In the genomic region with DNA sequence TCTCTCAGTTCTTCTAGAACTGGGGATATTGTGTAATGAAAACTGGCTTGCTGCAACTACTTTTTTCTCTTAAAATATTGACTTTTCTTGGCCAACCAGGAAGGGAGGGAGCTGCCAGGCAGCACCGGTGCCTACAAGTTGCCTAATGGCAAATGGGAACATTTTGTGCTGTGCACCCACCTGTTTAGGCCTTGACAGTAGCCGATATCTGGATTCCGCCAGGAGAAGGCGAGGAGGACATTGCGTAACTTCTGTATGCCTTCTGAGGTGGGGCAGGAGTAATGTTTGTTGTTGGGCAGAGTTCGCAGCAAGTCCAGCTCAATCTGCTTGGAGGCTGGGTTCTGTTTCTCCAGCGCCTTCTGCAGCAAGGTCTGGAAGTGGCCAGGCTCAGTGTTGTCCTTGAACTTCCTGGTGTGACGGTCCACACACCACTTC, we compare ENCODE assay signal across 1 cellular context.
TF ChIP-seq lines count a peak whose summit lies in the region.

No MANE protein-coding gene starts in this region.

TF ChIP-seq in HepG2, 621 proteins besides CTCF, POLR2A, EP300 and RAD21 (continued from another document and continues in another):
- TF ChIP-seq TEAD2 (CRISPR knock-in tag; IDR thresholded peaks at IDR 0.05) (no peak), EED (CRISPR knock-in tag; IDR thresholded peaks at IDR 0.05) (no peak), ZNF326 (CRISPR knock-in tag; IDR thresholded peaks at IDR 0.05; ENCODE audit: borderline replicate concordance) (no peak), ZBTB20 (CRISPR knock-in tag; IDR thresholded peaks at IDR 0.05; ENCODE audit: borderline replicate concordance, low read depth) (no peak), ZNF33A (CRISPR knock-in tag; IDR thresholded peaks at IDR 0.05; ENCODE audit: borderline replicate concordance) (no peak), ZNF550 (CRISPR knock-in tag; IDR thresholded peaks at IDR 0.05; ENCODE audit: borderline replicate concordance) (no peak), KLF6 (CRISPR knock-in tag; IDR thresholded peaks at IDR 0.05) (no peak), ZBTB21 (CRISPR knock-in tag; IDR thresholded peaks at IDR 0.05) (no peak), ZNF605 (CRISPR knock-in tag; IDR thresholded peaks at IDR 0.05) (no peak), PHF21A (CRISPR knock-in tag; IDR thresholded peaks at IDR 0.05) (peak; percentile 79), ZNF282 (IDR thresholded peaks at IDR 0.05; ENCODE audit: partially characterized antibody) (no peak), SUZ12 (IDR thresholded peaks at IDR 0.05; ENCODE audit: low read depth, low read length) (no peak), ZBTB7B (CRISPR knock-in tag; IDR thresholded peaks at IDR 0.05) (0 out of 2 replicates have a peak, but pooled peaks have one; percentile 22), ZNF562 (CRISPR knock-in tag; IDR thresholded peaks at IDR 0.05; ENCODE audit: borderline replicate concordance) (no peak), HNF4G (IDR thresholded peaks at IDR 0.05; ENCODE audit: borderline replicate concordance, low read depth, low read length) (no peak), HNF4G (CRISPR knock-in tag; IDR thresholded peaks at IDR 0.05; ENCODE audit: borderline replicate concordance, low read depth) (no peak), ZNF879 (CRISPR knock-in tag; IDR thresholded peaks at IDR 0.05) (no peak), SMARCE1 (IDR thresholded peaks at IDR 0.05; ENCODE audit: borderline replicate concordance) (no peak), CENPT (CRISPR knock-in tag; IDR thresholded peaks at IDR 0.05; ENCODE audit: low read depth) (no peak), PITX1 (CRISPR knock-in tag; IDR thresholded peaks at IDR 0.05) (0 out of 2 replicates have a peak, but pooled peaks have one; percentile 42), ZNF12 (CRISPR knock-in tag; IDR thresholded peaks at IDR 0.05) (no peak), NR1H2 (CRISPR knock-in tag; IDR thresholded peaks at IDR 0.05; ENCODE audit: borderline replicate concordance, low read depth) (no peak), ZBTB1 (CRISPR knock-in tag; IDR thresholded peaks at IDR 0.05; ENCODE audit: borderline replicate concordance) (no peak), ZNF543 (CRISPR knock-in tag; IDR thresholded peaks at IDR 0.05) (no peak), SIX4 (CRISPR knock-in tag; IDR thresholded peaks at IDR 0.05) (no peak), KAT7 (CRISPR knock-in tag; IDR thresholded peaks at IDR 0.05; ENCODE audit: borderline replicate concordance) (no peak), FLYWCH1 (CRISPR knock-in tag; IDR thresholded peaks at IDR 0.05) (no peak), NFRKB (IDR thresholded peaks at IDR 0.05) (no peak)
- TF ChIP-seq, protein P1, sequence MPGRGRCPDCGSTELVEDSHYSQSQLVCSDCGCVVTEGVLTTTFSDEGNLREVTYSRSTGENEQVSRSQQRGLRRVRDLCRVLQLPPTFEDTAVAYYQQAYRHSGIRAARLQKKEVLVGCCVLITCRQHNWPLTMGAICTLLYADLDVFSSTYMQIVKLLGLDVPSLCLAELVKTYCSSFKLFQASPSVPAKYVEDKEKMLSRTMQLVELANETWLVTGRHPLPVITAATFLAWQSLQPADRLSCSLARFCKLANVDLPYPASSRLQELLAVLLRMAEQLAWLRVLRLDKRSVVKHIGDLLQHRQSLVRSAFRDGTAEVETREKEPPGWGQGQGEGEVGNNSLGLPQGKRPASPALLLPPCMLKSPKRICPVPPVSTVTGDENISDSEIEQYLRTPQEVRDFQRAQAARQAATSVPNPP (CRISPR knock-in tag; IDR thresholded peaks at IDR 0.05), result no peak
- TF ChIP-seq, protein P2, sequence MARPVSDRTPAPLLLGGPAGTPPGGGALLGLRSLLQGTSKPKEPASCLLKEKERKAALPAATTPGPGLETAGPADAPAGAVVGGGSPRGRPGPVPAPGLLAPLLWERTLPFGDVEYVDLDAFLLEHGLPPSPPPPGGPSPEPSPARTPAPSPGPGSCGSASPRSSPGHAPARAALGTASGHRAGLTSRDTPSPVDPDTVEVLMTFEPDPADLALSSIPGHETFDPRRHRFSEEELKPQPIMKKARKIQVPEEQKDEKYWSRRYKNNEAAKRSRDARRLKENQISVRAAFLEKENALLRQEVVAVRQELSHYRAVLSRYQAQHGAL (CRISPR knock-in tag; IDR thresholded peaks at IDR 0.05; ENCODE audit: not compliant biosample characterization), result no peak
- TF ChIP-seq, protein P3, sequence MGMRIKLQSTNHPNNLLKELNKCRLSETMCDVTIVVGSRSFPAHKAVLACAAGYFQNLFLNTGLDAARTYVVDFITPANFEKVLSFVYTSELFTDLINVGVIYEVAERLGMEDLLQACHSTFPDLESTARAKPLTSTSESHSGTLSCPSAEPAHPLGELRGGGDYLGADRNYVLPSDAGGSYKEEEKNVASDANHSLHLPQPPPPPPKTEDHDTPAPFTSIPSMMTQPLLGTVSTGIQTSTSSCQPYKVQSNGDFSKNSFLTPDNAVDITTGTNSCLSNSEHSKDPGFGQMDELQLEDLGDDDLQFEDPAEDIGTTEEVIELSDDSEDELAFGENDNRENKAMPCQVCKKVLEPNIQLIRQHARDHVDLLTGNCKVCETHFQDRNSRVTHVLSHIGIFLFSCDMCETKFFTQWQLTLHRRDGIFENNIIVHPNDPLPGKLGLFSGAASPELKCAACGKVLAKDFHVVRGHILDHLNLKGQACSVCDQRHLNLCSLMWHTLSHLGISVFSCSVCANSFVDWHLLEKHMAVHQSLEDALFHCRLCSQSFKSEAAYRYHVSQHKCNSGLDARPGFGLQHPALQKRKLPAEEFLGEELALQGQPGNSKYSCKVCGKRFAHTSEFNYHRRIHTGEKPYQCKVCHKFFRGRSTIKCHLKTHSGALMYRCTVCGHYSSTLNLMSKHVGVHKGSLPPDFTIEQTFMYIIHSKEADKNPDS (CRISPR knock-in tag; IDR thresholded peaks at IDR 0.05), result 0 out of 2 replicates have a peak, but pooled peaks have one; percentile 54
- TF ChIP-seq, protein P4, sequence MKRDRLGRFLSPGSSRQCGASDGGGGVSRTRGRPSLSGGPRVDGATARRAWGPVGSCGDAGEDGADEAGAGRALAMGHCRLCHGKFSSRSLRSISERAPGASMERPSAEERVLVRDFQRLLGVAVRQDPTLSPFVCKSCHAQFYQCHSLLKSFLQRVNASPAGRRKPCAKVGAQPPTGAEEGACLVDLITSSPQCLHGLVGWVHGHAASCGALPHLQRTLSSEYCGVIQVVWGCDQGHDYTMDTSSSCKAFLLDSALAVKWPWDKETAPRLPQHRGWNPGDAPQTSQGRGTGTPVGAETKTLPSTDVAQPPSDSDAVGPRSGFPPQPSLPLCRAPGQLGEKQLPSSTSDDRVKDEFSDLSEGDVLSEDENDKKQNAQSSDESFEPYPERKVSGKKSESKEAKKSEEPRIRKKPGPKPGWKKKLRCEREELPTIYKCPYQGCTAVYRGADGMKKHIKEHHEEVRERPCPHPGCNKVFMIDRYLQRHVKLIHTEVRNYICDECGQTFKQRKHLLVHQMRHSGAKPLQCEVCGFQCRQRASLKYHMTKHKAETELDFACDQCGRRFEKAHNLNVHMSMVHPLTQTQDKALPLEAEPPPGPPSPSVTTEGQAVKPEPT (CRISPR knock-in tag; IDR thresholded peaks at IDR 0.05; ENCODE audit: low read depth), result no peak
- TF ChIP-seq, protein P5, sequence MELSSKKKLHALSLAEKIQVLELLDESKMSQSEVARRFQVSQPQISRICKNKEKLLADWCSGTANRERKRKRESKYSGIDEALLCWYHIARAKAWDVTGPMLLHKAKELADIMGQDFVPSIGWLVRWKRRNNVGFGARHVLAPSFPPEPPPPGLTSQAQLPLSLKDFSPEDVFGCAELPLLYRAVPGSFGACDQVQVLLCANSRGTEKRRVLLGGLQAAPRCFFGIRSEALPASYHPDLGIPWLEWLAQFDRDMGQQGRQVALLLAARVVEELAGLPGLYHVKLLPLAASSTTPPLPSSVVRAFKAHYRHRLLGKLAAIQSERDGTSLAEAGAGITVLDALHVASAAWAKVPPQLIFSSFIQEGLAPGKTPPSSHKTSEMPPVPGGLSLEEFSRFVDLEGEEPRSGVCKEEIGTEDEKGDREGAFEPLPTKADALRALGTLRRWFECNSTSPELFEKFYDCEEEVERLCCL (CRISPR knock-in tag; IDR thresholded peaks at IDR 0.05; ENCODE audit: borderline replicate concordance), result no peak
- TF ChIP-seq, protein P6, sequence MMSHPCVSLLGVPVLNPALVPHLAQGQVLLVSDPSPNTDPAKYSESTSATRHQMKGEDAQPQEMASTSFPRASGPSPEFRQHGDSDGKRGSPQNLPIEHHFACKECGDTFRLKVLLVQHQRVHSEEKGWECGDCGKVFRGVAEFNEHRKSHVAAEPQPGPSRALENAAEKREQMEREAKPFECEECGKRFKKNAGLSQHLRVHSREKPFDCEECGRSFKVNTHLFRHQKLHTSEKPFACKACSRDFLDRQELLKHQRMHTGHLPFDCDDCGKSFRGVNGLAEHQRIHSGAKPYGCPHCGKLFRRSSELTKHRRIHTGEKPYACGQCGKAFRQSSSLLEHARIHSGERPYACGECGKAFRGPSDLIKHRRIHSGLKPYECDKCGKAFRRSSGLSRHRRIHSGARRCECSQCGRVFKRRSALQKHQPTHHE (CRISPR knock-in tag; IDR thresholded peaks at IDR 0.05; ENCODE audit: borderline replicate concordance), result no peak
- TF ChIP-seq, protein P7, sequence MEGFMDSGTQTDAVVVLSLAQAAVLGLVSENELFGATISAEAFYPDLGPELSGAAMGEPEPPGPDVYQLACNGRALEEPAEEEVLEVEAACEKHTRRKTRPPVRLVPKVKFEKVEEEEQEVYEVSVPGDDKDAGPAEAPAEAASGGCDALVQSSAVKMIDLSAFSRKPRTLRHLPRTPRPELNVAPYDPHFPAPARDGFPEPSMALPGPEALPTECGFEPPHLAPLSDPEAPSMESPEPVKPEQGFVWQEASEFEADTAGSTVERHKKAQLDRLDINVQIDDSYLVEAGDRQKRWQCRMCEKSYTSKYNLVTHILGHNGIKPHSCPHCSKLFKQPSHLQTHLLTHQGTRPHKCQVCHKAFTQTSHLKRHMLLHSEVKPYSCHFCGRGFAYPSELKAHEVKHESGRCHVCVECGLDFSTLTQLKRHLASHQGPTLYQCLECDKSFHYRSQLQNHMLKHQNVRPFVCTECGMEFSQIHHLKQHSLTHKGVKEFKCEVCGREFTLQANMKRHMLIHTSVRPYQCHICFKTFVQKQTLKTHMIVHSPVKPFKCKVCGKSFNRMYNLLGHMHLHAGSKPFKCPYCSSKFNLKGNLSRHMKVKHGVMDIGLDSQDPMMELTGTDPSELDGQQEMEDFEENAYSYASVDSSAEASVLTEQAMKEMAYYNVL (CRISPR knock-in tag; IDR thresholded peaks at IDR 0.05; ENCODE audit: borderline replicate concordance), result no peak; the same call in 1 of the 2 replicates
- TF ChIP-seq, protein P8, sequence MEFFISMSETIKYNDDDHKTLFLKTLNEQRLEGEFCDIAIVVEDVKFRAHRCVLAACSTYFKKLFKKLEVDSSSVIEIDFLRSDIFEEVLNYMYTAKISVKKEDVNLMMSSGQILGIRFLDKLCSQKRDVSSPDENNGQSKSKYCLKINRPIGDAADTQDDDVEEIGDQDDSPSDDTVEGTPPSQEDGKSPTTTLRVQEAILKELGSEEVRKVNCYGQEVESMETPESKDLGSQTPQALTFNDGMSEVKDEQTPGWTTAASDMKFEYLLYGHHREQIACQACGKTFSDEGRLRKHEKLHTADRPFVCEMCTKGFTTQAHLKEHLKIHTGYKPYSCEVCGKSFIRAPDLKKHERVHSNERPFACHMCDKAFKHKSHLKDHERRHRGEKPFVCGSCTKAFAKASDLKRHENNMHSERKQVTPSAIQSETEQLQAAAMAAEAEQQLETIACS (CRISPR knock-in tag; IDR thresholded peaks at IDR 0.05), result no peak
- TF ChIP-seq, protein P9, sequence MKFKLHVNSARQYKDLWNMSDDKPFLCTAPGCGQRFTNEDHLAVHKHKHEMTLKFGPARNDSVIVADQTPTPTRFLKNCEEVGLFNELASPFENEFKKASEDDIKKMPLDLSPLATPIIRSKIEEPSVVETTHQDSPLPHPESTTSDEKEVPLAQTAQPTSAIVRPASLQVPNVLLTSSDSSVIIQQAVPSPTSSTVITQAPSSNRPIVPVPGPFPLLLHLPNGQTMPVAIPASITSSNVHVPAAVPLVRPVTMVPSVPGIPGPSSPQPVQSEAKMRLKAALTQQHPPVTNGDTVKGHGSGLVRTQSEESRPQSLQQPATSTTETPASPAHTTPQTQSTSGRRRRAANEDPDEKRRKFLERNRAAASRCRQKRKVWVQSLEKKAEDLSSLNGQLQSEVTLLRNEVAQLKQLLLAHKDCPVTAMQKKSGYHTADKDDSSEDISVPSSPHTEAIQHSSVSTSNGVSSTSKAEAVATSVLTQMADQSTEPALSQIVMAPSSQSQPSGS (CRISPR knock-in tag; IDR thresholded peaks at IDR 0.05), result no peak
- TF ChIP-seq, protein P10, sequence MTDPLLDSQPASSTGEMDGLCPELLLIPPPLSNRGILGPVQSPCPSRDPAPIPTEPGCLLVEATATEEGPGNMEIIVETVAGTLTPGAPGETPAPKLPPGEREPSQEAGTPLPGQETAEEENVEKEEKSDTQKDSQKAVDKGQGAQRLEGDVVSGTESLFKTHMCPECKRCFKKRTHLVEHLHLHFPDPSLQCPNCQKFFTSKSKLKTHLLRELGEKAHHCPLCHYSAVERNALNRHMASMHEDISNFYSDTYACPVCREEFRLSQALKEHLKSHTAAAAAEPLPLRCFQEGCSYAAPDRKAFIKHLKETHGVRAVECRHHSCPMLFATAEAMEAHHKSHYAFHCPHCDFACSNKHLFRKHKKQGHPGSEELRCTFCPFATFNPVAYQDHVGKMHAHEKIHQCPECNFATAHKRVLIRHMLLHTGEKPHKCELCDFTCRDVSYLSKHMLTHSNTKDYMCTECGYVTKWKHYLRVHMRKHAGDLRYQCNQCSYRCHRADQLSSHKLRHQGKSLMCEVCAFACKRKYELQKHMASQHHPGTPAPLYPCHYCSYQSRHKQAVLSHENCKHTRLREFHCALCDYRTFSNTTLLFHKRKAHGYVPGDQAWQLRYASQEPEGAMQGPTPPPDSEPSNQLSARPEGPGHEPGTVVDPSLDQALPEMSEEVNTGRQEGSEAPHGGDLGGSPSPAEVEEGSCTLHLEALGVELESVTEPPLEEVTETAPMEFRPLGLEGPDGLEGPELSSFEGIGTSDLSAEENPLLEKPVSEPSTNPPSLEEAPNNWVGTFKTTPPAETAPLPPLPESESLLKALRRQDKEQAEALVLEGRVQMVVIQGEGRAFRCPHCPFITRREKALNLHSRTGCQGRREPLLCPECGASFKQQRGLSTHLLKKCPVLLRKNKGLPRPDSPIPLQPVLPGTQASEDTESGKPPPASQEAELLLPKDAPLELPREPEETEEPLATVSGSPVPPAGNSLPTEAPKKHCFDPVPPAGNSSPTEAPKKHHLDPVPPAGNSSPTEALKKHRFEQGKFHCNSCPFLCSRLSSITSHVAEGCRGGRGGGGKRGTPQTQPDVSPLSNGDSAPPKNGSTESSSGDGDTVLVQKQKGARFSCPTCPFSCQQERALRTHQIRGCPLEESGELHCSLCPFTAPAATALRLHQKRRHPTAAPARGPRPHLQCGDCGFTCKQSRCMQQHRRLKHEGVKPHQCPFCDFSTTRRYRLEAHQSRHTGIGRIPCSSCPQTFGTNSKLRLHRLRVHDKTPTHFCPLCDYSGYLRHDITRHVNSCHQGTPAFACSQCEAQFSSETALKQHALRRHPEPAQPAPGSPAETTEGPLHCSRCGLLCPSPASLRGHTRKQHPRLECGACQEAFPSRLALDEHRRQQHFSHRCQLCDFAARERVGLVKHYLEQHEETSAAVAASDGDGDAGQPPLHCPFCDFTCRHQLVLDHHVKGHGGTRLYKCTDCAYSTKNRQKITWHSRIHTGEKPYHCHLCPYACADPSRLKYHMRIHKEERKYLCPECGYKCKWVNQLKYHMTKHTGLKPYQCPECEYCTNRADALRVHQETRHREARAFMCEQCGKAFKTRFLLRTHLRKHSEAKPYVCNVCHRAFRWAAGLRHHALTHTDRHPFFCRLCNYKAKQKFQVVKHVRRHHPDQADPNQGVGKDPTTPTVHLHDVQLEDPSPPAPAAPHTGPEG (CRISPR knock-in tag; IDR thresholded peaks at IDR 0.05), result no peak
